8 cellular contexts compared by ENCODE assay signal in the genomic region with DNA sequence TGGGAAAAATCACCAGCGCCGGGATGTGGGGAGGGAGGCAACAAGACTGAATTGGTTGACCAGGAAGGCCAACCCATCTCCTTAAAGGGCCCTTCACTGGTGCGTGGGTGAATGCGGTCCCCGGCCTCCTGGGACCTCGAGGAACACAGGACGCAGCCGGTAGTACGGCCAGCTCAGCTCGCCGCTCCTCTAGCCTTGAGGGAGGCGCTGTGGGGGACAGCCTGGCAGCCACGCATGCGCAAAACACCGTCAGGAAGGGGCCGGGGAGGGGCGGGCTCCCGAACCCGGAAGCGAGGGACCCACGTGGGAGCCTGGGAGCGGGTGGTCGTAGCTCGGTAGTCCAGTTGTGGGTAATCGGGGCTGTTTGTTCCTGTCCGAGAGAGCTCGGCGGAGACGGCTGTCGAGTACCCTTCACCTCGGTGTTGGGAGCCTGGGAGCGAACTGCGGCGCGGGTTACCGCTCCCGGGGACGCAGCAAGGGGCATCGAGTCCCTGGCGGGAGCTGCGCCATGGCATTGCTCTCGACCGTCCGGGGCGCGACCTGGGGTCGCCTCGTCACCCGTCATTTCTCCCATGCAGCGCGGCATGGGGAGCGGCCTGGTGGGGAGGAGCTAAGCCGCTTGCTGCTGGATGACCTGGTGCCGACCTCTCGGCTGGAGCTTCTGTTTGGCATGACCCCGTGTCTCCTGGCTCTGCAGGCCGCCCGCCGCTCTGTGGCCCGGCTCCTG. TPM values are rescaled to one million over a fixed set of nuclear protein-coding genes. Genes with fewer than 3 reads are reported as not detected.
DNase-seq lines count a peak whose midpoint lies in the region; ATAC-seq lines count a peak whose summit lies in the region.

TSS of gene MRM1 (plus strand) at position 281 of the 727 bp plus-strand sequence. CDS start at position 509, 228 bp downstream.

- DNase-seq in AG08396 (ENCODE audit: low spot score): peak; percentile 96
- peak; percentile 90 for DNase-seq in NCI-H460 (ENCODE audit: extremely low read depth, low read depth)
- DNase-seq in activated CD4-positive, alpha-beta T cell treated with anti-CD3 and anti-CD28 coated beads for 1 hour: peak; percentile 86
- DNase-seq in cerebellar nuclear complex (lab: John Stamatoyannopoulos, UW): peak; percentile 53 to 59
- peak; percentile 85 for DNase-seq in kidney glomerular epithelial cell (lab: John Stamatoyannopoulos, UW)
- peak; percentile 94 for DNase-seq in stimulated activated CD4-positive, alpha-beta T cell treated with anti-CD3 and anti-CD28 coated beads, Interleukin-15, amount 100 ng/mL, for 24 hours

- ATAC-seq in GM18907 (IDR thresholded peaks at IDR 0.05; ENCODE audit: unreplicated experiment) (peak; percentile 75), HG03175 (IDR thresholded peaks at IDR 0.05; ENCODE audit: unreplicated experiment) (peak; percentile 79)

RNA-seq across cellular contexts. Expression of gene MRM1, which starts in this region (rescaled TPM):
- total RNA-seq in NCI-H460 (2014; rRNA removed; shearing (Covaris generic)): 8.2 and 9.1 TPM in 2 replicates
- polyA plus RNA-seq in NCI-H460 (2014; cell fraction: nucleus; rRNA removed): 44.7 and 47.6 TPM in 2 replicates

Comparison
In these comparisons a context has a peak if more than half of its experiments do, and no peak if none do; other contexts are left out.
1. Peak in every context shown above with its lines: DNase-seq and ATAC-seq.